In genomic region chr1:197917553-197917812, GRCh38 we compare ENCODE assay signal across 1 cellular context.
TF ChIP-seq lines count a peak whose summit lies in the region.

No MANE protein-coding gene starts in this region.

TF ChIP-seq in GM23338, 12 proteins besides CTCF, POLR2A, EP300 and RAD21 (continued from another document):
- TF ChIP-seq ZNF462 (CRISPR knock-in tag; IDR thresholded peaks at IDR 0.05) (no peak), JUNB (IDR thresholded peaks at IDR 0.05; ENCODE audit: unreplicated experiment) (no peak), POLR2AphosphoS5 (IDR thresholded peaks at IDR 0.05; ENCODE audit: low read depth) (no peak), EZH2phosphoT487 (IDR thresholded peaks at IDR 0.05; ENCODE audit: unreplicated experiment) (no peak), ETS1 (IDR thresholded peaks at IDR 0.05) (no peak), CREB1 (CRISPR knock-in tag; IDR thresholded peaks at IDR 0.05; ENCODE audit: low read depth) (no peak), ZNF331 (CRISPR knock-in tag; IDR thresholded peaks at IDR 0.05; ENCODE audit: low read depth) (no peak)
